22 cellular contexts compared by ENCODE assay signal in genomic region chr13:84894749-84895148, GRCh38.
"Had no signal": no experiment of that assay in that cellular context is flagged by ENCODE, and none has a peak within 500 bp of the region (broad histone marks: within the 10 kb centered on the region; RNA-seq: fewer than 3 reads in every experiment).

No MANE protein-coding gene starts in this region.

- H3K27me3 Mint-ChIP-seq: activated naive CD8-positive, alpha-beta T cell; central memory CD8-positive, alpha-beta T cell; dendritic cell treated with granulocyte-macrophage colony-stimulating factor and Interleukin-4, amounts not matched to agents 40 ng/mL and 50 ng/mL, for 4 days; naive B cell had no signal

- H3K36me3 Mint-ChIP-seq: activated naive CD8-positive, alpha-beta T cell; naive B cell; neural progenitor cell had no signal

- H2AFZ ChIP-seq: neural progenitor cell had no signal

- H3K27ac ChIP-seq: body of pancreas, epithelial cell of prostate, neural progenitor cell, ovary, transverse colon had no signal

- H3K4me3 ChIP-seq: body of pancreas, neural progenitor cell, ovary, transverse colon had no signal

- H3K4me1 Mint-ChIP-seq: central memory CD8-positive, alpha-beta T cell; naive B cell; neural progenitor cell had no signal

- H3K4me3 Mint-ChIP-seq: activated naive CD8-positive, alpha-beta T cell; central memory CD8-positive, alpha-beta T cell; dendritic cell treated with granulocyte-macrophage colony-stimulating factor and Interleukin-4, amounts not matched to agents 40 ng/mL and 50 ng/mL, for 4 days; naive B cell; neural progenitor cell had no signal

- DNase-seq: activated CD4-positive, alpha-beta T cell treated with anti-CD3 and anti-CD28 coated beads, Interleukin-2, amount 50 U/mL, for 1 hour; activated CD4-positive, CD25-positive, alpha-beta regulatory T cell; activated CD8-positive, alpha-beta memory T cell treated with anti-CD3 and anti-CD28 coated beads for 24 hours; activated gamma-delta T cell treated with Interleukin-2 at 50 U/mL for 16 hours; amniotic stem cell; body of pancreas; effector memory CD4-positive, alpha-beta T cell; foreskin melanocyte; head of caudate nucleus; left colon; naive B cell; ovary; stimulated activated CD4-positive, alpha-beta T cell treated with anti-CD3 and anti-CD28 coated beads, Interleukin-12 subunit alpha, Interleukin-12 subunit beta, amount 100 ng/mL, for 4 hours; stimulated activated CD4-positive, alpha-beta T cell treated with anti-CD3 and anti-CD28 coated beads, Interleukin-2, amount 100 ng/mL, for 24 hours; substantia nigra; T-helper 2 cell; transverse colon had no signal

- H3K9ac ChIP-seq: neural progenitor cell had no signal

- H3K27ac Mint-ChIP-seq: activated naive CD8-positive, alpha-beta T cell; dendritic cell treated with granulocyte-macrophage colony-stimulating factor and Interleukin-4, amounts not matched to agents 40 ng/mL and 50 ng/mL, for 4 days; neural progenitor cell had no signal

- H3K36me3 ChIP-seq: neural progenitor cell, ovary, transverse colon had no signal

- H3K9me3 ChIP-seq: body of pancreas, ovary, transverse colon had no signal

- H3K27me3 ChIP-seq: body of pancreas, neural progenitor cell, ovary, transverse colon had no signal

- H3K4me2 ChIP-seq: neural progenitor cell had no signal

- H3K9me3 Mint-ChIP-seq: central memory CD8-positive, alpha-beta T cell; dendritic cell treated with granulocyte-macrophage colony-stimulating factor and Interleukin-4, amounts not matched to agents 40 ng/mL and 50 ng/mL, for 4 days; naive B cell had no signal

- ATAC-seq: body of pancreas, left colon had no signal

- H3K4me1 ChIP-seq: body of pancreas, neural progenitor cell, transverse colon had no signal
